ENCODE assay signal across 1 cellular context in genomic region chr7:2104107-2104710, GRCh38.
TF ChIP-seq lines count a peak whose summit lies in the region.

No MANE protein-coding gene starts in this region.

TF ChIP-seq in A549, 52 proteins besides CTCF, POLR2A, EP300 and RAD21 (continued from another document):
- no peak for TF ChIP-seq FOXS1 (CRISPR knock-in tag; IDR thresholded peaks at IDR 0.05)
- TF ChIP-seq TFCP2L1 (CRISPR knock-in tag; IDR thresholded peaks at IDR 0.05) = no peak
- TF ChIP-seq TP53 (CRISPR knock-in tag; IDR thresholded peaks at IDR 0.05) = no peak
- TF ChIP-seq JUN (IDR thresholded peaks at IDR 0.05) = no peak
- TF ChIP-seq, protein P1, sequence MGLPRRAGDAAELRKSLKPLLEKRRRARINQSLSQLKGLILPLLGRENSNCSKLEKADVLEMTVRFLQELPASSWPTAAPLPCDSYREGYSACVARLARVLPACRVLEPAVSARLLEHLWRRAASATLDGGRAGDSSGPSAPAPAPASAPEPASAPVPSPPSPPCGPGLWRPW (IDR thresholded peaks at IDR 0.05) = no peak
- no peak for TF ChIP-seq HOXA7 (CRISPR knock-in tag; IDR thresholded peaks at IDR 0.05)
- TF ChIP-seq CBX2 (IDR thresholded peaks at IDR 0.05; ENCODE audit: borderline replicate concordance, low read depth) = no peak
- TF ChIP-seq, protein P2, sequence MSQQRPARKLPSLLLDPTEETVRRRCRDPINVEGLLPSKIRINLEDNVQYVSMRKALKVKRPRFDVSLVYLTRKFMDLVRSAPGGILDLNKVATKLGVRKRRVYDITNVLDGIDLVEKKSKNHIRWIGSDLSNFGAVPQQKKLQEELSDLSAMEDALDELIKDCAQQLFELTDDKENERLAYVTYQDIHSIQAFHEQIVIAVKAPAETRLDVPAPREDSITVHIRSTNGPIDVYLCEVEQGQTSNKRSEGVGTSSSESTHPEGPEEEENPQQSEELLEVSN (IDR thresholded peaks at IDR 0.05; ENCODE audit: borderline replicate concordance, low read depth) = 0 out of 2 replicates have a peak, but pooled peaks have one; percentile 37
- peak; percentile 69 to 93; a peak in 3 of 4 replicates for TF ChIP-seq CEBPB (IDR thresholded peaks at IDR 0.05)
- no peak for TF ChIP-seq NFE2L2 (conservative IDR thresholded peaks at IDR 0.05; ENCODE audit: low read length)
